In genomic region chr16:1991588-1992474, GRCh38 we compare ENCODE assay signal across 1 cellular context.
TF ChIP-seq lines count a peak whose summit lies in the region.

No MANE protein-coding gene starts in this region.

TF ChIP-seq in K562, 482 proteins besides CTCF, POLR2A, EP300 and RAD21 (continued from another document and continues in another):
- TF ChIP-seq RBBP5 (IDR thresholded peaks at IDR 0.05; ENCODE audit: borderline replicate concordance, insufficient read depth, low read length, poor library complexity, severe bottlenecking) (peak; percentile 20), RBM25 (IDR thresholded peaks at IDR 0.05; ENCODE audit: low read depth, low read length, severe bottlenecking) (peak; percentile 78), SMARCA5 (IDR thresholded peaks at IDR 0.05) (no peak), ZBTB7A (IDR thresholded peaks at IDR 0.05; ENCODE audit: borderline replicate concordance, control insufficient read depth, low read depth, low read length) (no peak; the same call in 1 of the 2 replicates), ZFP1 (CRISPR knock-in tag; IDR thresholded peaks at IDR 0.05) (no peak), MEF2A (IDR thresholded peaks at IDR 0.05; ENCODE audit: control insufficient read depth, low read depth, low read length) (no peak), ZBED1 (IDR thresholded peaks at IDR 0.05) (no peak), PKNOX1 (IDR thresholded peaks at IDR 0.05) (no peak), PHTF2 (CRISPR knock-in tag; IDR thresholded peaks at IDR 0.05) (no peak), FOXP4 (CRISPR knock-in tag; IDR thresholded peaks at IDR 0.05; ENCODE audit: borderline replicate concordance) (no peak), ZNF253 (CRISPR knock-in tag; conservative IDR thresholded peaks at IDR 0.05) (no peak), TAF7 (tag; IDR thresholded peaks at IDR 0.05) (no peak), NFE2 (IDR thresholded peaks at IDR 0.05; ENCODE audit: low read depth) (no peak), CHD2 (IDR thresholded peaks at IDR 0.05; ENCODE audit: low read depth, low read length) (no peak), RBM15 (IDR thresholded peaks at IDR 0.05; ENCODE audit: insufficient read depth, low read length) (no peak), ZFPM2 (CRISPR knock-in tag; IDR thresholded peaks at IDR 0.05) (no peak), ZNF764 (CRISPR knock-in tag; IDR thresholded peaks at IDR 0.05; ENCODE audit: low read depth) (no peak), CUX1 (CRISPR knock-in tag; IDR thresholded peaks at IDR 0.05) (no peak), DDX20 (tag; IDR thresholded peaks at IDR 0.05; ENCODE audit: low read depth) (no peak), KLF16 (IDR thresholded peaks at IDR 0.05) (no peak), NFXL1 (CRISPR knock-in tag; IDR thresholded peaks at IDR 0.05) (no peak), SRSF7 (optimal IDR thresholded peaks at IDR 0.05; ENCODE audit: low read depth, low read length) (no peak), ZNF408 (CRISPR knock-in tag; IDR thresholded peaks at IDR 0.05; ENCODE audit: low read depth) (no peak), SPI1 (IDR thresholded peaks at IDR 0.05; ENCODE audit: borderline replicate concordance, low read depth, low read length) (no peak), ZNF76 (CRISPR knock-in tag; IDR thresholded peaks at IDR 0.05; ENCODE audit: borderline replicate concordance) (no peak; the same call in 1 of the 2 replicates), SRSF1 (IDR thresholded peaks at IDR 0.05; ENCODE audit: low read depth, low read length) (no peak), ZNF778 (CRISPR knock-in tag; IDR thresholded peaks at IDR 0.05) (no peak), ILK (tag; IDR thresholded peaks at IDR 0.05; ENCODE audit: borderline replicate concordance, low read depth) (no peak), ZNF436 (CRISPR knock-in tag; IDR thresholded peaks at IDR 0.05) (no peak), NEUROD1 (IDR thresholded peaks at IDR 0.05; ENCODE audit: borderline replicate concordance, low read depth, low read length, partially characterized antibody) (peak; percentile 1), ZBTB2 (IDR thresholded peaks at IDR 0.05) (no peak), CEBPB (tag; IDR thresholded peaks at IDR 0.05) (no peak), ZNF263 (CRISPR knock-in tag; IDR thresholded peaks at IDR 0.05; ENCODE audit: borderline replicate concordance) (no peak), ZNF785 (CRISPR knock-in tag; IDR thresholded peaks at IDR 0.05) (no peak), CCNT2 (IDR thresholded peaks at IDR 0.05; ENCODE audit: borderline replicate concordance, extremely low read depth, insufficient read length, low read depth, low read length) (no peak), TBL1XR1 (IDR thresholded peaks at IDR 0.05; ENCODE audit: low read length in 2 of 2) (no peak), CLOCK (CRISPR knock-in tag; IDR thresholded peaks at IDR 0.05; ENCODE audit: borderline replicate concordance) (no peak), PYGO2 (tag; IDR thresholded peaks at IDR 0.05) (no peak), MCM7 (IDR thresholded peaks at IDR 0.05) (no peak), SAP30 (IDR thresholded peaks at IDR 0.05; ENCODE audit: borderline replicate concordance, insufficient read depth, low read depth, low read length, poor library complexity, severe bottlenecking) (no peak)
- TF ChIP-seq, protein P1, sequence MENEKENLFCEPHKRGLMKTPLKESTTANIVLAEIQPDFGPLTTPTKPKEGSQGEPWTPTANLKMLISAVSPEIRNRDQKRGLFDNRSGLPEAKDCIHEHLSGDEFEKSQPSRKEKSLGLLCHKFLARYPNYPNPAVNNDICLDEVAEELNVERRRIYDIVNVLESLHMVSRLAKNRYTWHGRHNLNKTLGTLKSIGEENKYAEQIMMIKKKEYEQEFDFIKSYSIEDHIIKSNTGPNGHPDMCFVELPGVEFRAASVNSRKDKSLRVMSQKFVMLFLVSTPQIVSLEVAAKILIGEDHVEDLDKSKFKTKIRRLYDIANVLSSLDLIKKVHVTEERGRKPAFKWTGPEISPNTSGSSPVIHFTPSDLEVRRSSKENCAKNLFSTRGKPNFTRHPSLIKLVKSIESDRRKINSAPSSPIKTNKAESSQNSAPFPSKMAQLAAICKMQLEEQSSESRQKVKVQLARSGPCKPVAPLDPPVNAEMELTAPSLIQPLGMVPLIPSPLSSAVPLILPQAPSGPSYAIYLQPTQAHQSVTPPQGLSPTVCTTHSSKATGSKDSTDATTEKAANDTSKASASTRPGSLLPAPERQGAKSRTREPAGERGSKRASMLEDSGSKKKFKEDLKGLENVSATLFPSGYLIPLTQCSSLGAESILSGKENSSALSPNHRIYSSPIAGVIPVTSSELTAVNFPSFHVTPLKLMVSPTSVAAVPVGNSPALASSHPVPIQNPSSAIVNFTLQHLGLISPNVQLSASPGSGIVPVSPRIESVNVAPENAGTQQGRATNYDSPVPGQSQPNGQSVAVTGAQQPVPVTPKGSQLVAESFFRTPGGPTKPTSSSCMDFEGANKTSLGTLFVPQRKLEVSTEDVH (IDR thresholded peaks at IDR 0.05; ENCODE audit: low read depth, partially characterized antibody): no peak
- TF ChIP-seq, protein P2, sequence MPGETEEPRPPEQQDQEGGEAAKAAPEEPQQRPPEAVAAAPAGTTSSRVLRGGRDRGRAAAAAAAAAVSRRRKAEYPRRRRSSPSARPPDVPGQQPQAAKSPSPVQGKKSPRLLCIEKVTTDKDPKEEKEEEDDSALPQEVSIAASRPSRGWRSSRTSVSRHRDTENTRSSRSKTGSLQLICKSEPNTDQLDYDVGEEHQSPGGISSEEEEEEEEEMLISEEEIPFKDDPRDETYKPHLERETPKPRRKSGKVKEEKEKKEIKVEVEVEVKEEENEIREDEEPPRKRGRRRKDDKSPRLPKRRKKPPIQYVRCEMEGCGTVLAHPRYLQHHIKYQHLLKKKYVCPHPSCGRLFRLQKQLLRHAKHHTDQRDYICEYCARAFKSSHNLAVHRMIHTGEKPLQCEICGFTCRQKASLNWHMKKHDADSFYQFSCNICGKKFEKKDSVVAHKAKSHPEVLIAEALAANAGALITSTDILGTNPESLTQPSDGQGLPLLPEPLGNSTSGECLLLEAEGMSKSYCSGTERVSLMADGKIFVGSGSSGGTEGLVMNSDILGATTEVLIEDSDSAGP (CRISPR knock-in tag; IDR thresholded peaks at IDR 0.05): peak; percentile 55; the same call in 1 of the 2 replicates
- TF ChIP-seq, protein P3, sequence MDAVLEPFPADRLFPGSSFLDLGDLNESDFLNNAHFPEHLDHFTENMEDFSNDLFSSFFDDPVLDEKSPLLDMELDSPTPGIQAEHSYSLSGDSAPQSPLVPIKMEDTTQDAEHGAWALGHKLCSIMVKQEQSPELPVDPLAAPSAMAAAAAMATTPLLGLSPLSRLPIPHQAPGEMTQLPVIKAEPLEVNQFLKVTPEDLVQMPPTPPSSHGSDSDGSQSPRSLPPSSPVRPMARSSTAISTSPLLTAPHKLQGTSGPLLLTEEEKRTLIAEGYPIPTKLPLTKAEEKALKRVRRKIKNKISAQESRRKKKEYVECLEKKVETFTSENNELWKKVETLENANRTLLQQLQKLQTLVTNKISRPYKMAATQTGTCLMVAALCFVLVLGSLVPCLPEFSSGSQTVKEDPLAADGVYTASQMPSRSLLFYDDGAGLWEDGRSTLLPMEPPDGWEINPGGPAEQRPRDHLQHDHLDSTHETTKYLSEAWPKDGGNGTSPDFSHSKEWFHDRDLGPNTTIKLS (IDR thresholded peaks at IDR 0.05; ENCODE audit: borderline replicate concordance, low read depth): no peak
- TF ChIP-seq, protein P4, sequence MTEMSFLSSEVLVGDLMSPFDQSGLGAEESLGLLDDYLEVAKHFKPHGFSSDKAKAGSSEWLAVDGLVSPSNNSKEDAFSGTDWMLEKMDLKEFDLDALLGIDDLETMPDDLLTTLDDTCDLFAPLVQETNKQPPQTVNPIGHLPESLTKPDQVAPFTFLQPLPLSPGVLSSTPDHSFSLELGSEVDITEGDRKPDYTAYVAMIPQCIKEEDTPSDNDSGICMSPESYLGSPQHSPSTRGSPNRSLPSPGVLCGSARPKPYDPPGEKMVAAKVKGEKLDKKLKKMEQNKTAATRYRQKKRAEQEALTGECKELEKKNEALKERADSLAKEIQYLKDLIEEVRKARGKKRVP (CRISPR knock-in tag; IDR thresholded peaks at IDR 0.05): no peak
